ENCODE assay signal across 13 cellular contexts in genomic region chr3:5151586-5151985, GRCh38.
"Had no signal": no experiment of that assay in that cellular context is flagged by ENCODE, and none has a peak within 500 bp of the region (broad histone marks: within the 10 kb centered on the region; RNA-seq: fewer than 3 reads in every experiment).

No MANE protein-coding gene starts in this region.

- H3K27me3 Mint-ChIP-seq: activated CD4-positive, alpha-beta memory T cell treated with anti-CD3 and anti-CD28 coated beads for 36 hours; activated CD4-positive, alpha-beta T cell treated with anti-CD3 and anti-CD28 coated beads for 36 hours; activated CD8-positive, alpha-beta memory T cell treated with anti-CD3 and anti-CD28 coated beads, Interleukin-2, amount 10 ng/mL, durations not matched to agents 7 days and 5 days; stimulated activated naive CD8-positive, alpha-beta T cell treated with anti-CD3 and anti-CD28 coated beads, Interleukin-15, amount 100 ng/mL, for 72 hours had no signal

- H3K4me1 ChIP-seq: testis had no signal

- H3K27ac ChIP-seq: dorsolateral prefrontal cortex, gastrocnemius medialis, heart left ventricle, testis had no signal

- H3K27me3 ChIP-seq: dorsolateral prefrontal cortex, gastrocnemius medialis, heart left ventricle, testis had no signal

- H3K4me3 ChIP-seq: dorsolateral prefrontal cortex, gastrocnemius medialis, heart left ventricle, testis had no signal

- H3K9me3 ChIP-seq: gastrocnemius medialis, testis had no signal

- DNase-seq: activated CD4-positive, alpha-beta memory T cell treated with anti-CD3 and anti-CD28 coated beads for 36 hours; activated CD4-positive, alpha-beta T cell treated with anti-CD3 and anti-CD28 coated beads for 36 hours; activated CD8-positive, alpha-beta memory T cell treated with anti-CD3 and anti-CD28 coated beads, Interleukin-2, amount 10 ng/mL, durations not matched to agents 7 days and 5 days; activated naive CD4-positive, alpha-beta T cell treated with anti-CD3 and anti-CD28 coated beads, Interleukin-2, amount 50 U/mL, for 16 hours; activated T-cell treated with anti-CD3 and anti-CD28 coated beads, Interleukin-2, amount 50 U/mL, for 1 hour; dorsolateral prefrontal cortex; endodermal cell; gastrocnemius medialis; heart left ventricle; stimulated activated naive CD8-positive, alpha-beta T cell treated with anti-CD3 and anti-CD28 coated beads, Interleukin-15, amount 100 ng/mL, for 72 hours; testis had no signal

- H3K27ac Mint-ChIP-seq: activated CD4-positive, alpha-beta memory T cell treated with anti-CD3 and anti-CD28 coated beads for 36 hours; activated CD4-positive, alpha-beta T cell treated with anti-CD3 and anti-CD28 coated beads for 36 hours; activated CD8-positive, alpha-beta memory T cell treated with anti-CD3 and anti-CD28 coated beads, Interleukin-2, amount 10 ng/mL, durations not matched to agents 7 days and 5 days; endodermal cell; stimulated activated naive CD8-positive, alpha-beta T cell treated with anti-CD3 and anti-CD28 coated beads, Interleukin-15, amount 100 ng/mL, for 72 hours had no signal

- H3K36me3 ChIP-seq: gastrocnemius medialis, heart left ventricle had no signal

- H3K4me3 Mint-ChIP-seq: activated CD4-positive, alpha-beta memory T cell treated with anti-CD3 and anti-CD28 coated beads for 36 hours; activated CD4-positive, alpha-beta T cell treated with anti-CD3 and anti-CD28 coated beads for 36 hours; activated CD8-positive, alpha-beta memory T cell treated with anti-CD3 and anti-CD28 coated beads, Interleukin-2, amount 10 ng/mL, durations not matched to agents 7 days and 5 days; endodermal cell; neural crest cell; stimulated activated naive CD8-positive, alpha-beta T cell treated with anti-CD3 and anti-CD28 coated beads, Interleukin-15, amount 100 ng/mL, for 72 hours had no signal

- ATAC-seq: activated CD4-positive, alpha-beta T cell treated with anti-CD3 and anti-CD28 coated beads for 36 hours; activated CD8-positive, alpha-beta memory T cell treated with anti-CD3 and anti-CD28 coated beads, Interleukin-2, amount 10 ng/mL, durations not matched to agents 7 days and 5 days; gastrocnemius medialis; heart left ventricle; sciatic nerve; stimulated activated naive CD8-positive, alpha-beta T cell treated with anti-CD3 and anti-CD28 coated beads, Interleukin-15, amount 100 ng/mL, for 72 hours had no signal
